ENCODE assay signal across 8 cellular contexts in the genomic region with DNA sequence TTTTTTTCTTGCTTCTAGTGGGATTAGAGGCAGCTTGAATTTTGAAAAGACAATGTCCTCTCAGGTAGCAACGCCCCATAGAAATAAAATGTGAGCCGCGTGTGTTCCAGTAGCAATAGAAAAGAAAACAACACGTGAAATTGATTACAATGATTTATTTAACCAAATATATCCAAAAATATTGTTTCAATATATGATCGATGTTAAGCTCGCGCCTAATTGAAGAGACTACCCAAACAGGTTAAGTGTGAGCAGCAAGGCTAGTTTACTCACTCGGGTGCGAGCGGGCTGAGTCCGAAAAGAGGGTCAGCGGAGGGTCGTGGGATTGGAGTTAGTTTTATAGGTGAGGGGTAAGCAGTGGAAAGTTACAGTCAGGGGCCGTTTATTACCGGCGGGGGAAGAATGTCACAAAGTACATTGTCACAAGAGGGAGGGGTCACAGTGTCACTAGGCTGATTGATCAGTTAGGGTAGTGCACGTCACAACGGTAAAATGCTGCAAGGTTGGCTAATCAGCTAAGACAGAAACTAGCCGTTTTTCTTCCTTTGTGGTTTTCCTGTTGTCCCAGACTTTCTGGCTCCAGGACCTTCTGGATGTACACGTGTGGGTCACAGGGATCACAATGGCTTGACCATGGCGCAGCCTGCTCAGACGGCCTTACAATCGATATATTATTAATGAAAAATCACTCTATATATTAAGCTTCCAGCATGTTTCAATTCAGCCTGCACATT. TPM values are rescaled to one million over a fixed set of nuclear protein-coding genes. Genes with fewer than 3 reads are reported as not detected.
A peak's percentile ranks its signal among the peaks of the same experiment; 100 is the strongest.
DNase-seq lines count a peak whose midpoint lies in the region; ATAC-seq, FAIRE-seq and TF ChIP-seq lines count a peak whose summit lies in the region.

No MANE protein-coding gene starts in this region.

- H3K9ac ChIP-seq in DND-41 (ENCODE audit: low read depth, low read length) (peak overlapping the region; percentile 77), mucosa of rectum (ENCODE audit: low read depth in 1 of 2, low read length in 2 of 2) (peak overlapping the region in 1 of 2 donors; percentile 94)

- TF ChIP-seq CTCF in DND-41 (IDR thresholded peaks at IDR 0.05; ENCODE audit: borderline replicate concordance, extremely low read depth, low read length, poor library complexity, severe bottlenecking) = no peak
- TF ChIP-seq CTCF in bronchial epithelial cell (IDR thresholded peaks at IDR 0.05; ENCODE audit: insufficient read depth, low read length, severe bottlenecking) = no peak

- 0 out of 2 replicates have a peak, but pooled peaks cover 2% of the 10 kb centered on the region for H4K20me1 ChIP-seq in DND-41 (ENCODE audit: insufficient read depth, low read length)

- H3K4me1 ChIP-seq in DND-41 (ENCODE audit: insufficient read depth, low read length) (peaks cover 21% of the 10 kb centered on the region), mucosa of rectum (ENCODE audit: control insufficient read depth in 2 of 2, insufficient read depth in 2 of 2, low read length in 2 of 2) (peaks cover 3 to 5% of the 10 kb centered on the region in 2 donors)

- H3K27ac ChIP-seq in DND-41 (ENCODE audit: low read length) (0 out of 2 replicates have a peak overlapping the region, but pooled peaks have one; percentile 13), mucosa of rectum (ENCODE audit: low read depth in 2 of 2, low read length in 2 of 2) (no peak overlapping the region)

- DNase-seq in DND-41 = no peak
- peak; percentile 56 for DNase-seq in NAMALWA (ENCODE audit: low spot score)
- DNase-seq in bronchial epithelial cell (ENCODE audit: low read depth) = no peak
- no peak for DNase-seq in dedifferentiated amniotic fluid mesenchymal stem cell (ENCODE audit: extremely low spot score)
- DNase-seq in NCI-H128 (lab: John Stamatoyannopoulos, UW; ENCODE audit: unreplicated experiment) = no peak
- no peak for DNase-seq in putamen (ENCODE audit: low spot score)

- H3K36me3 ChIP-seq in DND-41 (ENCODE audit: insufficient read depth, low read length) (peaks cover 13% of the 10 kb centered on the region), bronchial epithelial cell (ENCODE audit: control insufficient read depth, insufficient read depth, low read length) (no peaks in the 10 kb centered on the region), mucosa of rectum (ENCODE audit: control insufficient read depth in 2 of 2, insufficient read depth in 2 of 2, low read length in 2 of 2) (no peaks in the 10 kb centered on the region)

- peak overlapping the region; percentile 86 for H3K4me2 ChIP-seq in DND-41 (ENCODE audit: insufficient read depth, low read length)

- ATAC-seq in DND-41 (ENCODE audit: insufficient read depth, low read depth) (no peak), HG03175 (IDR thresholded peaks at IDR 0.05; ENCODE audit: unreplicated experiment) (no peak)

- peak; percentile 60 for FAIRE-seq in bronchial epithelial cell (lab: Jason Lieb, UNC)

- peaks cover 41% of the 10 kb centered on the region for H3K79me2 ChIP-seq in DND-41 (ENCODE audit: insufficient read depth, low read length)

- H3K4me3 ChIP-seq in DND-41 (ENCODE audit: low read depth in 1 of 2, low read length in 2 of 2) = peak overlapping the region in 1 of 2 experiments; percentile 82; a peak in 3 of 4 replicates
- no peak overlapping the region for H3K4me3 ChIP-seq in bronchial epithelial cell (ENCODE audit: low read depth, low read length)
- peak overlapping the region; percentile 85 to 98 for H3K4me3 ChIP-seq in mucosa of rectum (ENCODE audit: low read length in 2 of 2)

- H3K27me3 ChIP-seq in DND-41 (ENCODE audit: insufficient read depth, low read length, poor library complexity) = no peaks in the 10 kb centered on the region
- no peaks in the 10 kb centered on the region for H3K27me3 ChIP-seq in bronchial epithelial cell (ENCODE audit: control insufficient read depth, insufficient read depth, low read length)
- H3K27me3 ChIP-seq in mucosa of rectum (ENCODE audit: control insufficient read depth in 2 of 2, insufficient read depth in 2 of 2, low read length in 2 of 2) = no peaks in the 10 kb centered on the region

- peak overlapping the region; percentile 89 for H2AFZ ChIP-seq in DND-41 (ENCODE audit: low read depth, low read length)

- peaks cover 3% of the 10 kb centered on the region for H3K9me3 ChIP-seq in DND-41 (ENCODE audit: insufficient read depth, low read length, severe bottlenecking)
- H3K9me3 ChIP-seq in mucosa of rectum (ENCODE audit: control insufficient read depth in 2 of 2, low read length in 2 of 2) = no peaks in the 10 kb centered on the region

RNA-seq across cellular contexts. Expression of gene ZNF670, which starts 0.7 kb away (rescaled TPM):
- total RNA-seq in bronchial epithelial cell = 3.7 and 4.5 TPM in 2 replicates

RNA-seq across cellular contexts. Expression of gene ZNF669, which starts 24.8 kb away (rescaled TPM):
- total RNA-seq in bronchial epithelial cell = 10.3 and 10.5 TPM in 2 replicates
